In the genomic region with DNA sequence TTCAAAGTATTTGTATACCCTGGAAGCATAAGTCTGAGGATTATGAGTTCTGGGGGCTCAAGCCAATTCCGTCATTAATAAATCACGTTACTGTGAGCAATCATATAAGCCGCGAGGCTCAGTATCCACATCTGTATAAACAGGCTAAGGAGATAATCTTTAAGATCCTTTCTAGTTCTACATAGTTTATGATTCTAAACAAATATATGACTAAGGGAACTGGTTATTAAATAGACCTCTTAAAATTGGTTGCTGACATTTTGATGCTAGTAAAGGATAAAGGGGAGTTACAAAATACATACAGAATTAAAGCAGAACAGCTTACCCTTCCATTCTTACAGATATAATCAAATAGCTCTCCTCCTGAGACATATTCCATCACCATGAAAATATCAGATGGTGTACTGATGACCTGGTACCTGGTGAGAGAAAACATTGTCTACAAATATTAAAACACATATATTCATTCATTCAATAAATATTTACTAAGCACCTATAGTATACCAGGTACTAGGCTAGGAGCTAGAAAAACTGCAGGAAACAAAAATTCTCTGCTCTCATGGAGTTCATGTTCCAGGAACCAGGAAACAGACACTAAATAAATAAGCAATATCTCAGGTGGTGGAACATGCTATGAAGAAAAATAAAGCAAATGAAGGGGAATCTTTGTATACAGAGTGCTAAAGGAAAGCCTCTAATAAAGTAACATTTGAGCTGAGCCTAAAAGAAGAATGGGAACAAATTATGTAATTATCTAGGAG, we compare ENCODE assay signal across 24 cellular contexts. TPM values are rescaled to one million over a fixed set of nuclear protein-coding genes. Genes with fewer than 3 reads are reported as not detected.
A peak's percentile ranks its signal among the peaks of the same experiment; 100 is the strongest.
DNase-seq lines count a peak whose midpoint lies in the region; ATAC-seq and TF ChIP-seq lines count a peak whose summit lies in the region.
"Had no signal": no experiment of that assay in that cellular context is flagged by ENCODE, and none has a peak within 500 bp of the region (broad histone marks: within the 10 kb centered on the region; RNA-seq: fewer than 3 reads in every experiment).

No MANE protein-coding gene starts in this region.

- peaks cover 4 to 9% of the 10 kb centered on the region in 2 donors for H3K36me3 Mint-ChIP-seq in activated T-cell treated with anti-CD3 and anti-CD28 coated beads, Interleukin-2, amount 50 U/mL, for 72 hours (ENCODE audit: insufficient read depth in 2 of 2)
- H3K36me3 Mint-ChIP-seq in activated T-helper 1 cell treated with anti-CD3 and anti-CD28 coated beads, Interleukin-12 subunit alpha, Interleukin-12 subunit beta, Interleukin-2, Interleukin-4 antibody, amounts not matched to agents 30 ng/mL and 10 ng/mL and 1 ng/mL, durations not matched to agents 14 hours and 24 hours and 36 hours (ENCODE audit: low read depth), result peaks cover 28% of the 10 kb centered on the region
- peaks cover 23% of the 10 kb centered on the region for H3K36me3 Mint-ChIP-seq in type B pancreatic cell

- H3K9me3 Mint-ChIP-seq in activated T-cell treated with anti-CD3 and anti-CD28 coated beads, Interleukin-2, amount 50 U/mL, for 72 hours, result no peaks in the 10 kb centered on the region
- H3K9me3 Mint-ChIP-seq in activated T-helper 1 cell treated with anti-CD3 and anti-CD28 coated beads, Interleukin-12 subunit alpha, Interleukin-12 subunit beta, Interleukin-2, Interleukin-4 antibody, amounts not matched to agents 30 ng/mL and 10 ng/mL and 1 ng/mL, durations not matched to agents 14 hours and 24 hours and 36 hours, result no peaks in the 10 kb centered on the region
- no peaks in the 10 kb centered on the region for H3K9me3 Mint-ChIP-seq in type B pancreatic cell
- H3K9me3 Mint-ChIP-seq: activated naive CD4-positive, alpha-beta T cell treated with anti-CD3 and anti-CD28 coated beads, Interleukin-2, amount 50 U/mL, for 24 hours; endodermal cell had no signal

- intact Hi-C loops in activated T-helper 1 cell treated with anti-CD3 and anti-CD28 coated beads, Interleukin-12 subunit alpha, Interleukin-12 subunit beta, Interleukin-2, Interleukin-4 antibody, amounts not matched to agents 30 ng/mL and 10 ng/mL and 1 ng/mL, durations not matched to agents 14 hours and 24 hours and 36 hours (cut with micrococcal nuclease), result no loop called here
- intact Hi-C loops in left colon (cut with DNase I, micrococcal nuclease), result no loop called here
- intact Hi-C loops in psoas muscle (cut with DNase I), result no loop called here

- H3K4me1 Mint-ChIP-seq in activated T-cell treated with anti-CD3 and anti-CD28 coated beads, Interleukin-2, amount 50 U/mL, for 72 hours (ENCODE audit: low read depth), result peaks cover 20% of the 10 kb centered on the region
- peaks cover 16% of the 10 kb centered on the region for H3K4me1 Mint-ChIP-seq in activated T-helper 1 cell treated with anti-CD3 and anti-CD28 coated beads, Interleukin-12 subunit alpha, Interleukin-12 subunit beta, Interleukin-2, Interleukin-4 antibody, amounts not matched to agents 30 ng/mL and 10 ng/mL and 1 ng/mL, durations not matched to agents 14 hours and 24 hours and 36 hours (ENCODE audit: low read depth)
- H3K4me1 Mint-ChIP-seq in type B pancreatic cell (ENCODE audit: unreplicated experiment), result peaks cover 14% of the 10 kb centered on the region

- no peaks in the 10 kb centered on the region for H3K4me1 ChIP-seq in psoas muscle
- H3K4me1 ChIP-seq: SJSA1 had no signal

- no peaks in the 10 kb centered on the region for H3K27me3 ChIP-seq in psoas muscle (ENCODE audit: insufficient read depth in 3 of 3, low read length in 2 of 3)
- H3K27me3 ChIP-seq: left lung, SJSA1, vagina had no signal

- peaks cover 2 to 53% of the 10 kb centered on the region in 2 donors for H3K36me3 ChIP-seq in psoas muscle (ENCODE audit: insufficient read depth in 1 of 2, low read depth in 1 of 2)

- H3K27me3 Mint-ChIP-seq in activated T-cell treated with anti-CD3 and anti-CD28 coated beads, Interleukin-2, amount 50 U/mL, for 72 hours (ENCODE audit: low read depth), result no peaks in the 10 kb centered on the region
- no peaks in the 10 kb centered on the region for H3K27me3 Mint-ChIP-seq in activated T-helper 1 cell treated with anti-CD3 and anti-CD28 coated beads, Interleukin-12 subunit alpha, Interleukin-12 subunit beta, Interleukin-2, Interleukin-4 antibody, amounts not matched to agents 30 ng/mL and 10 ng/mL and 1 ng/mL, durations not matched to agents 14 hours and 24 hours and 36 hours (ENCODE audit: insufficient read depth)
- no peaks in the 10 kb centered on the region for H3K27me3 Mint-ChIP-seq in type B pancreatic cell
- H3K27me3 Mint-ChIP-seq: activated naive CD4-positive, alpha-beta T cell treated with anti-CD3 and anti-CD28 coated beads, Interleukin-2, amount 50 U/mL, for 24 hours had no signal

- no peak overlapping the region for H3K27ac ChIP-seq in psoas muscle
- H3K27ac ChIP-seq: SJSA1, vagina, WERI-Rb-1 had no signal

- peak overlapping the region; percentile 56 for H3K27ac Mint-ChIP-seq in activated T-cell treated with anti-CD3 and anti-CD28 coated beads, Interleukin-2, amount 50 U/mL, for 72 hours
- peak overlapping the region; percentile 41 for H3K27ac Mint-ChIP-seq in activated T-helper 1 cell treated with anti-CD3 and anti-CD28 coated beads, Interleukin-12 subunit alpha, Interleukin-12 subunit beta, Interleukin-2, Interleukin-4 antibody, amounts not matched to agents 30 ng/mL and 10 ng/mL and 1 ng/mL, durations not matched to agents 14 hours and 24 hours and 36 hours
- peak overlapping the region; percentile 80 for H3K27ac Mint-ChIP-seq in type B pancreatic cell
- H3K27ac Mint-ChIP-seq: activated naive CD4-positive, alpha-beta T cell treated with anti-CD3 and anti-CD28 coated beads, Interleukin-2, amount 50 U/mL, for 24 hours; endodermal cell had no signal

- DNase-seq in activated T-cell treated with anti-CD3 and anti-CD28 coated beads, Interleukin-2, amount 50 U/mL, for 72 hours, result no peak
- DNase-seq in activated T-cell treated with anti-CD3 and anti-CD28 coated beads, Interleukin-2, amount 50 U/mL, for 1 hour, result no peak
- no peak for DNase-seq in activated T-helper 1 cell treated with anti-CD3 and anti-CD28 coated beads, Interleukin-12 subunit alpha, Interleukin-12 subunit beta, Interleukin-2, Interleukin-4 antibody, amounts not matched to agents 30 ng/mL and 10 ng/mL and 1 ng/mL, durations not matched to agents 14 hours and 24 hours and 36 hours (ENCODE audit: low spot score)
- DNase-seq in left colon (no peak), type B pancreatic cell (ENCODE audit: extremely low spot score, unreplicated experiment) (no peak), KBM-7 (no peak), psoas muscle (no peak)
- DNase-seq in stimulated activated CD8-positive, alpha-beta memory T cell treated with anti-CD3 and anti-CD28 coated beads, Interleukin-4, amount 100 ng/mL, for 48 hours, result no peak
- DNase-seq: activated CD4-positive, alpha-beta T cell treated with anti-CD3 and anti-CD28 coated beads, Interleukin-2, amount 50 U/mL, for 48 hours; C1 segment of cervical spinal cord; endodermal cell; GDM1; head of caudate nucleus; left lung; NCI-H1436; NCI-H2171 treated with DMSO at 0.1 percent for 48 hours; occipital lobe; stimulated activated CD4-positive, alpha-beta T cell treated with anti-CD3 and anti-CD28 coated beads, Interleukin-12 subunit alpha, Interleukin-12 subunit beta, amount 100 ng/mL, for 4 hours; T-helper 2 cell; WERI-Rb-1 had no signal

- in situ Hi-C loops in KBM-7 (cut with MboI; ENCODE audit: low pct_unique_long_range_greater_than_20kb, low sequenced_read_pairs), result no loop called here

- H3K4me3 Mint-ChIP-seq in activated T-cell treated with anti-CD3 and anti-CD28 coated beads, Interleukin-2, amount 50 U/mL, for 72 hours, result peak overlapping the region in 1 of 2 donors; percentile 16
- no peak overlapping the region for H3K4me3 Mint-ChIP-seq in activated T-helper 1 cell treated with anti-CD3 and anti-CD28 coated beads, Interleukin-12 subunit alpha, Interleukin-12 subunit beta, Interleukin-2, Interleukin-4 antibody, amounts not matched to agents 30 ng/mL and 10 ng/mL and 1 ng/mL, durations not matched to agents 14 hours and 24 hours and 36 hours
- peak overlapping the region; percentile 2 for H3K4me3 Mint-ChIP-seq in type B pancreatic cell
- H3K4me3 Mint-ChIP-seq: activated naive CD4-positive, alpha-beta T cell treated with anti-CD3 and anti-CD28 coated beads, Interleukin-2, amount 50 U/mL, for 24 hours; endodermal cell had no signal

- WGBS in psoas muscle, 3 donors, result 72 to 94% (median 92%) methylated on average over 4 of the region's 4 CpGs

- no peak for ATAC-seq in activated T-cell treated with anti-CD3 and anti-CD28 coated beads, Interleukin-2, amount 50 U/mL, for 72 hours (replicated peaks in 1 of 2)
- peak; percentile 76 for ATAC-seq in left colon
- ATAC-seq in psoas muscle, result no peak
- ATAC-seq: HCT116 had no signal

- H3K9me3 ChIP-seq in psoas muscle, result no peaks in the 10 kb centered on the region
- H3K9me3 ChIP-seq: left lung, SJSA1, vagina had no signal

- TF ChIP-seq CTCF in type B pancreatic cell (conservative IDR thresholded peaks at IDR 0.05) (no peak), psoas muscle (IDR thresholded peaks at IDR 0.05) (no peak)

- H3K4me3 ChIP-seq in psoas muscle, result no peak overlapping the region
- H3K4me3 ChIP-seq: left lung, SJSA1, vagina had no signal

RNA-seq across cellular contexts. Expression of a gene that starts 19.5 kb away (rescaled TPM):
- 10 to 100 TPM; 29.4 to 33.5 TPM for total RNA-seq in activated T-cell treated with anti-CD3 and anti-CD28 coated beads, Interleukin-2, amount 50 U/mL, for 72 hours
- 23.4 and 24.6 TPM in 2 replicates for total RNA-seq in activated T-helper 1 cell treated with anti-CD3 and anti-CD28 coated beads, Interleukin-12 subunit alpha, Interleukin-12 subunit beta, Interleukin-2, Interleukin-4 antibody, amounts not matched to agents 30 ng/mL and 10 ng/mL and 1 ng/mL, durations not matched to agents 14 hours and 24 hours and 36 hours
- 10 to 100 TPM; 15.0 to 15.8 TPM for total RNA-seq in left colon
- total RNA-seq in type B pancreatic cell (ENCODE audit: low replicate concordance), result 11.3 and 15.8 TPM in 2 replicates
- total RNA-seq in psoas muscle, result 10 to 100 TPM; 19.7 to 38.5 (median 27.0) TPM
- 10 to 100 TPM; 11.0 to 31.5 (median 11.3) TPM for polyA plus RNA-seq in psoas muscle

RNA-seq across cellular contexts. Expression of a gene that starts 22.9 kb away (rescaled TPM):
- total RNA-seq in activated T-cell treated with anti-CD3 and anti-CD28 coated beads, Interleukin-2, amount 50 U/mL, for 72 hours, result 10 to 100 TPM; 62.7 to 69.1 TPM
- 56.6 and 59.0 TPM in 2 replicates for total RNA-seq in activated T-helper 1 cell treated with anti-CD3 and anti-CD28 coated beads, Interleukin-12 subunit alpha, Interleukin-12 subunit beta, Interleukin-2, Interleukin-4 antibody, amounts not matched to agents 30 ng/mL and 10 ng/mL and 1 ng/mL, durations not matched to agents 14 hours and 24 hours and 36 hours
- total RNA-seq in left colon (100 to 1,000 TPM in 1 of 2 donors, 10 to 100 TPM in 1; 95.4 to 108 TPM), type B pancreatic cell (ENCODE audit: low replicate concordance) (58.2 and 58.6 TPM in 2 replicates), psoas muscle (10 to 100 TPM; 28.1 to 36.8 (median 33.8) TPM)
- 10 to 100 TPM in 2 of 3 donors, 1 to 10 TPM in 1; 9.6 to 14.2 (median 10.3) TPM for polyA plus RNA-seq in psoas muscle

RNA-seq across cellular contexts. Expression of a gene that starts 59.8 kb away (rescaled TPM):
- 1,000 to 10,000 TPM; 2,016 to 2,043 TPM for total RNA-seq in activated T-cell treated with anti-CD3 and anti-CD28 coated beads, Interleukin-2, amount 50 U/mL, for 72 hours
- total RNA-seq in activated T-helper 1 cell treated with anti-CD3 and anti-CD28 coated beads, Interleukin-12 subunit alpha, Interleukin-12 subunit beta, Interleukin-2, Interleukin-4 antibody, amounts not matched to agents 30 ng/mL and 10 ng/mL and 1 ng/mL, durations not matched to agents 14 hours and 24 hours and 36 hours, result 1,451 and 1,473 TPM in 2 replicates
- 100 to 1,000 TPM; 828 to 833 TPM for total RNA-seq in left colon
- 1,654 and 1,766 TPM in 2 replicates for total RNA-seq in type B pancreatic cell (ENCODE audit: low replicate concordance)
- 1,000 to 10,000 TPM in 1 of 4 donors, 100 to 1,000 TPM in 3; 737 to 1,162 (median 919) TPM for total RNA-seq in psoas muscle
- polyA plus RNA-seq in psoas muscle, result 1,000 to 10,000 TPM in 2 of 3 donors, 100 to 1,000 TPM in 1; 991 to 2,293 (median 1,068) TPM
